Comparison of ENCODE assay signal across 12 cellular contexts in the genomic region with DNA sequence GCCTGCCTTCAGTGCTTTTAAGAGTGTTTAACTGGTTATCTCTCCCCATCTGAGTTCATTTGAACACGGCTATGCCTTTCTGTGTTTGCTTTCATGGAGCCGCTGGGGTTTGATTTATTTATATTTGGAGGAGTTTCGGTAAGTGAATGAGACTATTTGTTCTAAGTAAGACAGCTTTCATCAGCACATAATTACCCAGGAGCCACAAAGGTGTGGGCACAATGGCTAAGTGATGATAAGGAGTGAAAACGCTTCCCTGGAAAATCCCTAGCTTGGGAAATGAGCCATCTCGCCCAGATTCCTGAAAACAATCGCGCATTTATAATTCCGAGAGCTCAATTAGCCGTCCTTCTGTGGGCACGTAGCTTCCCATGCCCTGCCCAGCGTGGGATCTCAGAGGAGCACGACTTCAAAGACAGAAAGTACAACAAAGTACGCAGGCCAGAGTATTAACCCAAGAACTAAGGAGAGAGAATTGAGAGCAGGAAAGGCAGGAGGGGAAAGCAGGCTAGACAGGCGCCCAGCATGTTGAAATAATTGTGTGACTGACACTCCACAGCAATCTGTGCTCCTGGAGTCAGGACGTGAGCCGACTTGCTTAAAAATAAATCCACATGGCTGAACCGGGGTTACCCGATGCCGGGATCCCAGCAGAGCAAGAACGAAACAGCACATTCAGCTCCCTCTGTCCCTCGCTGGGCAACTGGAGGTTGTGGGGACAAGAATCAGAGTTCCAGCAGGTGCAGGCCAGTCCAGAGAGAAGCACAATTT.
DNase-seq lines count a peak whose midpoint lies in the region; ATAC-seq and TF ChIP-seq lines count a peak whose summit lies in the region.
"Had no signal": no experiment of that assay in that cellular context is flagged by ENCODE, and none has a peak within 500 bp of the region (broad histone marks: within the 10 kb centered on the region; RNA-seq: fewer than 3 reads in every experiment).

No MANE protein-coding gene starts in this region.

- peaks cover 21% of the 10 kb centered on the region for H3K4me1 ChIP-seq in foreskin keratinocyte

- CTCF ChIA-PET in WTC11 (lab: Charles Lee), result no interaction called here

- TF ChIP-seq CTCF in WTC11 (IDR thresholded peaks at IDR 0.05) (no peak), foreskin keratinocyte (conservative IDR thresholded peaks at IDR 0.05) (no peak), omental fat pad (IDR thresholded peaks at IDR 0.05) (no peak), GM13977 (IDR thresholded peaks at IDR 0.05; ENCODE audit: extremely low read depth, insufficient read depth, missing control alignments) (no peak)

- H3K27me3 Mint-ChIP-seq in WTC11 (ENCODE audit: low read depth), result no peaks in the 10 kb centered on the region

- DNase-seq in Ammon's horn (ENCODE audit: low spot score) (peak; percentile 40), WTC11 (ENCODE audit: low spot score) (no peak), foreskin keratinocyte (peak; percentile 88 to 90), omental fat pad (ENCODE audit: low spot score) (no peak), iPS-NIHi7 (ENCODE audit: extremely low spot score) (no peak), GM13977 (ENCODE audit: low spot score) (no peak)
- DNase-seq: activated T-cell treated with anti-CD3 and anti-CD28 coated beads, Interleukin-2, amount 50 U/mL, for 1 hour; AML-193; stimulated activated CD4-positive, alpha-beta T cell treated with anti-CD3 and anti-CD28 coated beads, Interleukin-2, amount 100 ng/mL, for 48 hours; T-helper 2 cell had no signal

- peaks cover 19% of the 10 kb centered on the region for H3K36me3 Mint-ChIP-seq in WTC11

- H3K4me3 Mint-ChIP-seq in WTC11, result no peak overlapping the region

- POLR2A ChIA-PET in WTC11 (lab: Charles Lee), result no interaction called here

- H3K27me3 ChIP-seq in foreskin keratinocyte, result no peaks in the 10 kb centered on the region

- peaks cover 4% of the 10 kb centered on the region for H3K9me3 Mint-ChIP-seq in WTC11

- ATAC-seq in WTC11 (no peak; the same call in 1 of the 2 replicates), foreskin keratinocyte (peak; percentile 75), omental fat pad (ENCODE audit: low FRiP score) (peak; percentile 45), HG02840 (IDR thresholded peaks at IDR 0.05; ENCODE audit: low FRiP score, unreplicated experiment) (no peak), HG03135 (IDR thresholded peaks at IDR 0.05; ENCODE audit: unreplicated experiment) (no peak)

- in situ Hi-C loops in GM13977 (cut with MboI; ENCODE audit: low pct_unique_long_range_greater_than_20kb, low sequenced_read_pairs, unreplicated experiment), result no loop called here

- peak overlapping the region; percentile 43 for H3K27ac Mint-ChIP-seq in WTC11

- peak overlapping the region; percentile 96 for H3K27ac ChIP-seq in foreskin keratinocyte

- peaks cover 31% of the 10 kb centered on the region for H3K4me1 Mint-ChIP-seq in WTC11

TF ChIP-seq in WTC11, 78 proteins besides CTCF, POLR2A, EP300 and RAD21 (continues in another document):
- TF ChIP-seq SMAD4 (CRISPR knock-in tag; IDR thresholded peaks at IDR 0.05) (no peak), GTF2I (CRISPR knock-in tag; conservative IDR thresholded peaks at IDR 0.05) (no peak), TP53 (CRISPR knock-in tag; IDR thresholded peaks at IDR 0.05) (no peak), ZNF396 (CRISPR knock-in tag; IDR thresholded peaks at IDR 0.05; ENCODE audit: borderline replicate concordance) (no peak), PRRX2 (CRISPR knock-in tag; IDR thresholded peaks at IDR 0.05) (no peak), TEAD4 (CRISPR knock-in tag; IDR thresholded peaks at IDR 0.05) (no peak), NFYB (CRISPR knock-in tag; conservative IDR thresholded peaks at IDR 0.05; ENCODE audit: low read depth) (no peak), MYBL2 (CRISPR knock-in tag; IDR thresholded peaks at IDR 0.05) (no peak), RELA (CRISPR knock-in tag; IDR thresholded peaks at IDR 0.05; ENCODE audit: borderline replicate concordance) (no peak), CBFB (CRISPR knock-in tag; IDR thresholded peaks at IDR 0.05; ENCODE audit: low read depth) (no peak), JAZF1 (CRISPR knock-in tag; IDR thresholded peaks at IDR 0.05) (no peak)
- TF ChIP-seq, protein P1, sequence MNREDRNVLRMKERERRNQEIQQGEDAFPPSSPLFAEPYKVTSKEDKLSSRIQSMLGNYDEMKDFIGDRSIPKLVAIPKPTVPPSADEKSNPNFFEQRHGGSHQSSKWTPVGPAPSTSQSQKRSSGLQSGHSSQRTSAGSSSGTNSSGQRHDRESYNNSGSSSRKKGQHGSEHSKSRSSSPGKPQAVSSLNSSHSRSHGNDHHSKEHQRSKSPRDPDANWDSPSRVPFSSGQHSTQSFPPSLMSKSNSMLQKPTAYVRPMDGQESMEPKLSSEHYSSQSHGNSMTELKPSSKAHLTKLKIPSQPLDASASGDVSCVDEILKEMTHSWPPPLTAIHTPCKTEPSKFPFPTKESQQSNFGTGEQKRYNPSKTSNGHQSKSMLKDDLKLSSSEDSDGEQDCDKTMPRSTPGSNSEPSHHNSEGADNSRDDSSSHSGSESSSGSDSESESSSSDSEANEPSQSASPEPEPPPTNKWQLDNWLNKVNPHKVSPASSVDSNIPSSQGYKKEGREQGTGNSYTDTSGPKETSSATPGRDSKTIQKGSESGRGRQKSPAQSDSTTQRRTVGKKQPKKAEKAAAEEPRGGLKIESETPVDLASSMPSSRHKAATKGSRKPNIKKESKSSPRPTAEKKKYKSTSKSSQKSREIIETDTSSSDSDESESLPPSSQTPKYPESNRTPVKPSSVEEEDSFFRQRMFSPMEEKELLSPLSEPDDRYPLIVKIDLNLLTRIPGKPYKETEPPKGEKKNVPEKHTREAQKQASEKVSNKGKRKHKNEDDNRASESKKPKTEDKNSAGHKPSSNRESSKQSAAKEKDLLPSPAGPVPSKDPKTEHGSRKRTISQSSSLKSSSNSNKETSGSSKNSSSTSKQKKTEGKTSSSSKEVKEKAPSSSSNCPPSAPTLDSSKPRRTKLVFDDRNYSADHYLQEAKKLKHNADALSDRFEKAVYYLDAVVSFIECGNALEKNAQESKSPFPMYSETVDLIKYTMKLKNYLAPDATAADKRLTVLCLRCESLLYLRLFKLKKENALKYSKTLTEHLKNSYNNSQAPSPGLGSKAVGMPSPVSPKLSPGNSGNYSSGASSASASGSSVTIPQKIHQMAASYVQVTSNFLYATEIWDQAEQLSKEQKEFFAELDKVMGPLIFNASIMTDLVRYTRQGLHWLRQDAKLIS (CRISPR knock-in tag; IDR thresholded peaks at IDR 0.05; ENCODE audit: borderline replicate concordance), result no peak
- TF ChIP-seq, protein P2, sequence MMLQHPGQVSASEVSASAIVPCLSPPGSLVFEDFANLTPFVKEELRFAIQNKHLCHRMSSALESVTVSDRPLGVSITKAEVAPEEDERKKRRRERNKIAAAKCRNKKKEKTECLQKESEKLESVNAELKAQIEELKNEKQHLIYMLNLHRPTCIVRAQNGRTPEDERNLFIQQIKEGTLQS (CRISPR knock-in tag; conservative IDR thresholded peaks at IDR 0.05), result no peak
- TF ChIP-seq, protein P3, sequence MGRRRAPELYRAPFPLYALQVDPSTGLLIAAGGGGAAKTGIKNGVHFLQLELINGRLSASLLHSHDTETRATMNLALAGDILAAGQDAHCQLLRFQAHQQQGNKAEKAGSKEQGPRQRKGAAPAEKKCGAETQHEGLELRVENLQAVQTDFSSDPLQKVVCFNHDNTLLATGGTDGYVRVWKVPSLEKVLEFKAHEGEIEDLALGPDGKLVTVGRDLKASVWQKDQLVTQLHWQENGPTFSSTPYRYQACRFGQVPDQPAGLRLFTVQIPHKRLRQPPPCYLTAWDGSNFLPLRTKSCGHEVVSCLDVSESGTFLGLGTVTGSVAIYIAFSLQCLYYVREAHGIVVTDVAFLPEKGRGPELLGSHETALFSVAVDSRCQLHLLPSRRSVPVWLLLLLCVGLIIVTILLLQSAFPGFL (CRISPR knock-in tag; IDR thresholded peaks at IDR 0.05; ENCODE audit: borderline replicate concordance), result no peak
- TF ChIP-seq, protein P4, sequence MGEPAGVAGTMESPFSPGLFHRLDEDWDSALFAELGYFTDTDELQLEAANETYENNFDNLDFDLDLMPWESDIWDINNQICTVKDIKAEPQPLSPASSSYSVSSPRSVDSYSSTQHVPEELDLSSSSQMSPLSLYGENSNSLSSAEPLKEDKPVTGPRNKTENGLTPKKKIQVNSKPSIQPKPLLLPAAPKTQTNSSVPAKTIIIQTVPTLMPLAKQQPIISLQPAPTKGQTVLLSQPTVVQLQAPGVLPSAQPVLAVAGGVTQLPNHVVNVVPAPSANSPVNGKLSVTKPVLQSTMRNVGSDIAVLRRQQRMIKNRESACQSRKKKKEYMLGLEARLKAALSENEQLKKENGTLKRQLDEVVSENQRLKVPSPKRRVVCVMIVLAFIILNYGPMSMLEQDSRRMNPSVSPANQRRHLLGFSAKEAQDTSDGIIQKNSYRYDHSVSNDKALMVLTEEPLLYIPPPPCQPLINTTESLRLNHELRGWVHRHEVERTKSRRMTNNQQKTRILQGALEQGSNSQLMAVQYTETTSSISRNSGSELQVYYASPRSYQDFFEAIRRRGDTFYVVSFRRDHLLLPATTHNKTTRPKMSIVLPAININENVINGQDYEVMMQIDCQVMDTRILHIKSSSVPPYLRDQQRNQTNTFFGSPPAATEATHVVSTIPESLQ (CRISPR knock-in tag; IDR thresholded peaks at IDR 0.05), result no peak
- TF ChIP-seq, protein P5, sequence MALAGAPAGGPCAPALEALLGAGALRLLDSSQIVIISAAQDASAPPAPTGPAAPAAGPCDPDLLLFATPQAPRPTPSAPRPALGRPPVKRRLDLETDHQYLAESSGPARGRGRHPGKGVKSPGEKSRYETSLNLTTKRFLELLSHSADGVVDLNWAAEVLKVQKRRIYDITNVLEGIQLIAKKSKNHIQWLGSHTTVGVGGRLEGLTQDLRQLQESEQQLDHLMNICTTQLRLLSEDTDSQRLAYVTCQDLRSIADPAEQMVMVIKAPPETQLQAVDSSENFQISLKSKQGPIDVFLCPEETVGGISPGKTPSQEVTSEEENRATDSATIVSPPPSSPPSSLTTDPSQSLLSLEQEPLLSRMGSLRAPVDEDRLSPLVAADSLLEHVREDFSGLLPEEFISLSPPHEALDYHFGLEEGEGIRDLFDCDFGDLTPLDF (CRISPR knock-in tag; IDR thresholded peaks at IDR 0.05), result no peak
- TF ChIP-seq, protein P6, sequence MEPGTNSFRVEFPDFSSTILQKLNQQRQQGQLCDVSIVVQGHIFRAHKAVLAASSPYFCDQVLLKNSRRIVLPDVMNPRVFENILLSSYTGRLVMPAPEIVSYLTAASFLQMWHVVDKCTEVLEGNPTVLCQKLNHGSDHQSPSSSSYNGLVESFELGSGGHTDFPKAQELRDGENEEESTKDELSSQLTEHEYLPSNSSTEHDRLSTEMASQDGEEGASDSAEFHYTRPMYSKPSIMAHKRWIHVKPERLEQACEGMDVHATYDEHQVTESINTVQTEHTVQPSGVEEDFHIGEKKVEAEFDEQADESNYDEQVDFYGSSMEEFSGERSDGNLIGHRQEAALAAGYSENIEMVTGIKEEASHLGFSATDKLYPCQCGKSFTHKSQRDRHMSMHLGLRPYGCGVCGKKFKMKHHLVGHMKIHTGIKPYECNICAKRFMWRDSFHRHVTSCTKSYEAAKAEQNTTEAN (CRISPR knock-in tag; IDR thresholded peaks at IDR 0.05), result no peak

Comparison
In these comparisons a context has a peak if more than half of its experiments do, and no peak if none do; other contexts are left out.
1. DNase-seq: peak in Ammon's horn (single experiment) and foreskin keratinocyte (2 of 2); none in WTC11 (single experiment), omental fat pad (single experiment), iPS-NIHi7 (single experiment) and GM13977 (single experiment).
2. ATAC-seq: peak in foreskin keratinocyte (single experiment) and omental fat pad (single experiment); none in WTC11 (single experiment), HG02840 (single experiment) and HG03135 (single experiment).